In the genomic region with DNA sequence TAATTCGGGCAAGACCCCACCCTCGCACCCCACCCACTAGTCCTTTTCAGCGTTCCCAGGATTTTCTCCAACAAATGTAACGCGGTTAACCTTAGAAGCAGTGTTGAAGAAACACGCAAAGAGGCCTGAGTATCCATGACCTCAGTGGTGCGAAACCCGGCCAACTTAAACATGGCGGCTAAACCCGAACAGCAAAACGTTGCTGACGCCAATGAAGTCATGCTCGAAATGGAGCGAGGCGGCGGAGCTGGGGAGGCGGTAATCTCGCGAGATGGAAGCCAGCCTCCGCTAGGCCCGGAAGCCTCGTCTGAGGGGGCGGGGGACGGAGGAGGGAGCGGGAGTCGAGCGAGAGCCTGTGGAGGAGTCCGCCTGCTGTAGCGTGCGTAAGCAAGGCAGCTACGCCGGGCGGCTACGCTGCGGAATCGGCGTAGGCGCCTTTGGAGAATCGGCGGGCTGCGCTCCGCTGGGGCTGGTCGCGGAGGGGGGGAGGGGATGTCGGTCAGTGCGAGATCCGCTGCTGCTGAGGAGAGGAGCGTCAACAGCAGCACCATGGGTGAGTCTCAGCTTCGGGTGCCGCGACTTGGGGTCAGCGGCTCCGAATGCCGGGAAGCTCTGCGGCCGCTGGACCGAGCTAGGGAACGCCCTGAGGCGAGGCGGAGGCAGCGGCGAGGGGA, we compare ENCODE assay signal across 8 cellular contexts. TPM values are rescaled to one million over a fixed set of nuclear protein-coding genes. Genes with fewer than 3 reads are reported as not detected.
DNase-seq lines count a peak whose midpoint lies in the region; ATAC-seq and FAIRE-seq lines count a peak whose summit lies in the region.

TSS of gene SEPTIN7 (plus strand) at position 340 of the 674 bp plus-strand sequence. CDS start at position 493, 153 bp downstream.

- peak; percentile 92 for FAIRE-seq in RCC 7860 (lab: Jason Lieb, UNC)

- H3K4me3 ChIP-seq in muscle layer of duodenum (ENCODE audit: low read depth in 1 of 2, low read length in 2 of 2): peak within 1 kb of the TSS; percentile 82 to 92

- H3K27me3 ChIP-seq in muscle layer of duodenum (ENCODE audit: low read depth, low read length): no peaks in the 10 kb centered on the region

- no peaks in the 10 kb centered on the region for H3K9me3 ChIP-seq in KOPT-K1 (ENCODE audit: insufficient read depth, low read length, poor library complexity, severe bottlenecking)
- no peaks in the 10 kb centered on the region for H3K9me3 ChIP-seq in muscle layer of duodenum (ENCODE audit: control insufficient read depth in 1 of 2, low read length in 2 of 2)

- H3K36me3 Mint-ChIP-seq in activated T-cell treated with anti-CD3 and anti-CD28 coated beads, Interleukin-2, amount 50 U/mL, for 72 hours (ENCODE audit: insufficient read depth in 2 of 2): peaks cover 3 to 6% of the 10 kb centered on the region in 2 donors

- DNase-seq in DMS79 (lab: John Stamatoyannopoulos, UW) (peak; percentile 98), RCC 7860 (ENCODE audit: low spot score) (peak; percentile 95)
- DNase-seq in activated T-cell treated with anti-CD3 and anti-CD28 coated beads, Interleukin-2, amount 50 U/mL, for 72 hours: peak; percentile 99
- DNase-seq in stimulated activated CD8-positive, alpha-beta memory T cell treated with anti-CD3 and anti-CD28 coated beads, Interleukin-7, amount 100 ng/mL, for 4 hours (ENCODE audit: low read depth in 2 of 2): peak; percentile 99

- no peaks in the 10 kb centered on the region for H3K9me3 Mint-ChIP-seq in activated T-cell treated with anti-CD3 and anti-CD28 coated beads, Interleukin-2, amount 50 U/mL, for 72 hours

- H3K27me3 Mint-ChIP-seq in activated T-cell treated with anti-CD3 and anti-CD28 coated beads, Interleukin-2, amount 50 U/mL, for 72 hours (ENCODE audit: low read depth): no peaks in the 10 kb centered on the region

- ATAC-seq in GM21786 (IDR thresholded peaks at IDR 0.05; ENCODE audit: unreplicated experiment) (peak; percentile 83), esophagus mucosa (peak; percentile 99)
- ATAC-seq in activated T-cell treated with anti-CD3 and anti-CD28 coated beads, Interleukin-2, amount 50 U/mL, for 72 hours (replicated peaks in 1 of 2): peak; percentile 91

- H3K27ac Mint-ChIP-seq in activated T-cell treated with anti-CD3 and anti-CD28 coated beads, Interleukin-2, amount 50 U/mL, for 72 hours: peak within 1 kb of the TSS; percentile 99

- H3K27ac ChIP-seq in KOPT-K1 (ENCODE audit: low read depth, low read length, poor library complexity, severe bottlenecking) (peak within 1 kb of the TSS; percentile 93), muscle layer of duodenum (ENCODE audit: low read length) (peak within 1 kb of the TSS; percentile 96)

- H3K36me3 ChIP-seq in KOPT-K1 (ENCODE audit: insufficient read depth, low read length): no peaks in the 10 kb centered on the region
- H3K36me3 ChIP-seq in muscle layer of duodenum (ENCODE audit: control insufficient read depth in 1 of 2, insufficient read depth in 2 of 2, low read length in 2 of 2): peaks cover 0 to 15% of the 10 kb centered on the region in 2 donors

- H3K4me1 ChIP-seq in muscle layer of duodenum (ENCODE audit: control insufficient read depth in 1 of 2, insufficient read depth in 2 of 2, low read length in 2 of 2): peaks cover 9 to 34% of the 10 kb centered on the region in 2 donors

- H3K4me1 Mint-ChIP-seq in activated T-cell treated with anti-CD3 and anti-CD28 coated beads, Interleukin-2, amount 50 U/mL, for 72 hours (ENCODE audit: low read depth): peaks cover 43% of the 10 kb centered on the region

- peak within 1 kb of the TSS; percentile 99 for H3K4me3 Mint-ChIP-seq in activated T-cell treated with anti-CD3 and anti-CD28 coated beads, Interleukin-2, amount 50 U/mL, for 72 hours

RNA-seq across cellular contexts. Expression of gene SEPTIN7, which starts in this region (rescaled TPM):
- total RNA-seq in activated T-cell treated with anti-CD3 and anti-CD28 coated beads, Interleukin-2, amount 50 U/mL, for 72 hours: 100 to 1,000 TPM; 199 to 206 TPM
- total RNA-seq in esophagus mucosa: 102 TPM

Comparison
In these comparisons a context has a peak if more than half of its experiments do, and no peak if none do; other contexts are left out.
1. Peak in every context shown above with its lines: DNase-seq, ATAC-seq, H3K4me3 ChIP-seq and H3K27ac ChIP-seq.